1 cellular context compared by ENCODE assay signal in the genomic region with DNA sequence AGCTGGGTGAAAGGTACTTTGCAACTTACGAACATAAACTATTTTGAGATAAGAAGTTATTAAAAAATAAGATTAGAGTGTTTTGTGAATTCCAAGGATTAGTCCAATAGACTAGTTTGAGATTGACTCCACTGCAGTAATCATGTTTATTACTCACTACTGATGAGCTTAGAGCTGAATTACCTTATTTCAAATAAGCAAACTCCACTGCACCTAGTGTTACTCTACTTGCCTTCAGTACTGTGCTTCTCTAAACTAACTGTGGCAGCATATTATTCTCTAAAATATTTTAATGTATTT.
TF ChIP-seq lines count a peak whose summit lies in the region.

No MANE protein-coding gene starts in this region.

TF ChIP-seq in IMR-90, 13 proteins besides CTCF, POLR2A, EP300 and RAD21 (continued from another document):
- TF ChIP-seq, protein P1, sequence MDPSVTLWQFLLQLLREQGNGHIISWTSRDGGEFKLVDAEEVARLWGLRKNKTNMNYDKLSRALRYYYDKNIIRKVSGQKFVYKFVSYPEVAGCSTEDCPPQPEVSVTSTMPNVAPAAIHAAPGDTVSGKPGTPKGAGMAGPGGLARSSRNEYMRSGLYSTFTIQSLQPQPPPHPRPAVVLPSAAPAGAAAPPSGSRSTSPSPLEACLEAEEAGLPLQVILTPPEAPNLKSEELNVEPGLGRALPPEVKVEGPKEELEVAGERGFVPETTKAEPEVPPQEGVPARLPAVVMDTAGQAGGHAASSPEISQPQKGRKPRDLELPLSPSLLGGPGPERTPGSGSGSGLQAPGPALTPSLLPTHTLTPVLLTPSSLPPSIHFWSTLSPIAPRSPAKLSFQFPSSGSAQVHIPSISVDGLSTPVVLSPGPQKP (IDR thresholded peaks at IDR 0.05; ENCODE audit: borderline replicate concordance, low read depth, low read length) = no peak
- TF ChIP-seq FOS (IDR thresholded peaks at IDR 0.05; ENCODE audit: low read depth, low read length) (no peak), SMC3 (IDR thresholded peaks at IDR 0.05; ENCODE audit: low read depth, low read length) (no peak), MXI1 (IDR thresholded peaks at IDR 0.05; ENCODE audit: borderline replicate concordance, low read depth, low read length) (no peak), MAFK (IDR thresholded peaks at IDR 0.05; ENCODE audit: low read depth, low read length) (no peak), RCOR1 (IDR thresholded peaks at IDR 0.05; ENCODE audit: insufficient replicate concordance, low read length) (no peak), CHD1 (IDR thresholded peaks at IDR 0.05; ENCODE audit: low read depth, low read length) (no peak), BHLHE40 (IDR thresholded peaks at IDR 0.05; ENCODE audit: low read depth, low read length) (no peak), RFX5 (IDR thresholded peaks at IDR 0.05; ENCODE audit: low read depth, low read length) (no peak), NFE2L2 (IDR thresholded peaks at IDR 0.05; ENCODE audit: low read depth, low read length) (no peak), MAZ (IDR thresholded peaks at IDR 0.05; ENCODE audit: borderline replicate concordance, low read depth, low read length) (no peak), CEBPB (IDR thresholded peaks at IDR 0.05; ENCODE audit: low read depth, low read length) (no peak)
TF ChIP-seq in IMR-90: peak in this region for 0.
